ENCODE assay signal across 14 cellular contexts in genomic region chr12:27751386-27752047, GRCh38. TPM values are rescaled to one million over a fixed set of nuclear protein-coding genes. Genes with fewer than 3 reads are reported as not detected.
DNase-seq lines count a peak whose midpoint lies in the region; ATAC-seq, FAIRE-seq and TF ChIP-seq lines count a peak whose summit lies in the region.
"Had no signal": no experiment of that assay in that cellular context is flagged by ENCODE, and none has a peak within 500 bp of the region (broad histone marks: within the 10 kb centered on the region; RNA-seq: fewer than 3 reads in every experiment).

No MANE protein-coding gene starts in this region.

- H4K20me1 ChIP-seq in K562 (replicated peaks; ENCODE audit: control insufficient read depth, insufficient read depth, low read length) = no peaks in the 10 kb centered on the region

- no peak for TF ChIP-seq POLR2A in K562 (conservative IDR thresholded peaks at IDR 0.05)
- no peak for TF ChIP-seq POLR2A in right lobe of liver (IDR thresholded peaks at IDR 0.05)

- H3K4me2 ChIP-seq in K562 (ENCODE audit: insufficient read depth, low read length) = peak overlapping the region; percentile 39
- H3K4me2 ChIP-seq: BLaER1 treated with 17β-estradiol and CSF1 and Interleukin-3, amounts not matched to agents 10 nM and 100 nM had no signal

- no peak for TF ChIP-seq EP300 in K562 (IDR thresholded peaks at IDR 0.05; ENCODE audit: low read length)

- no peak overlapping the region for H3K4me3 Mint-ChIP-seq in type B pancreatic cell
- H3K4me3 Mint-ChIP-seq: nephron had no signal

- ATAC-seq in K562 (peak; percentile 88), right lobe of liver (peak; percentile 59 to 78 (median 64))

- H3K9me3 ChIP-seq in K562 (replicated peaks; ENCODE audit: control insufficient read depth, insufficient read depth, low read depth, low read length) (no peaks in the 10 kb centered on the region), right lobe of liver (no peaks in the 10 kb centered on the region)
- H3K9me3 ChIP-seq: BLaER1 treated with 17β-estradiol and CSF1 and Interleukin-3, amounts not matched to agents 10 nM and 100 nM had no signal

- peaks cover 42% of the 10 kb centered on the region for H3K36me3 Mint-ChIP-seq in type B pancreatic cell

- no peak overlapping the region for H3K27ac Mint-ChIP-seq in type B pancreatic cell
- H3K27ac Mint-ChIP-seq: nephron had no signal

- 27% methylated on average over 15 of the region's 15 CpGs for WGBS in K562 (ENCODE audit: insufficient coverage, low coverage, missing lambda C conversion rate)
- 40% methylated on average over 10 of the region's 15 CpGs for WGBS in right lobe of liver (ENCODE audit: insufficient coverage, low coverage, low lambda C conversion rate, missing lambda C conversion rate)

- H3K27me3 ChIP-seq in K562 (ENCODE audit: control insufficient read depth in 2 of 2, insufficient read depth in 2 of 2, low read length in 2 of 2) (no peaks in the 10 kb centered on the region), right lobe of liver (no peaks in the 10 kb centered on the region)
- H3K27me3 ChIP-seq: BLaER1 treated with 17β-estradiol and CSF1 and Interleukin-3, amounts not matched to agents 10 nM and 100 nM had no signal

- H3K27me3 Mint-ChIP-seq in type B pancreatic cell = no peaks in the 10 kb centered on the region

- DNase-seq in COLO668 (lab: John Stamatoyannopoulos, UW; ENCODE audit: unreplicated experiment) = peak; percentile 76
- DNase-seq in NCI-H1105 treated with DMSO at 0.1 percent for 48 hours (lab: John Stamatoyannopoulos, UW) = peak; percentile 54
- peak in 2 of 4 experiments; percentile 44 to 71 for DNase-seq in K562 (ENCODE audit: extremely low read depth in 1 of 4, low spot score in 3 of 4)
- peak; percentile 60 to 79 (median 76) for DNase-seq in right lobe of liver
- no peak for DNase-seq in NK-92 treated with Interleukin-12 subunit alpha and Interleukin-12 subunit beta, amount 100 ng/mL, for 24 hours (lab: John Stamatoyannopoulos, UW)
- no peak for DNase-seq in type B pancreatic cell (ENCODE audit: extremely low spot score, unreplicated experiment)
- no peak for DNase-seq in effector CD8-positive, alpha-beta T cell (lab: John Stamatoyannopoulos, UW)
- DNase-seq in stimulated activated CD8-positive, alpha-beta memory T cell treated with anti-CD3 and anti-CD28 coated beads, Interleukin-4, amount 100 ng/mL, for 48 hours = no peak
- DNase-seq: activated CD4-positive, CD25-positive, alpha-beta regulatory T cell; NCI-H1694 had no signal

- no peaks in the 10 kb centered on the region for H3K4me1 Mint-ChIP-seq in type B pancreatic cell (ENCODE audit: unreplicated experiment)
- H3K4me1 Mint-ChIP-seq: nephron had no signal

- TF ChIP-seq RAD21 in K562 (CRISPR knock-in tag; conservative IDR thresholded peaks at IDR 0.05 in 1 of 2, IDR thresholded peaks at IDR 0.05 in 1 of 2) = no peak

- H3K36me3 ChIP-seq in K562 (ENCODE audit: control insufficient read depth, insufficient read depth, low read length) (peaks cover 77% of the 10 kb centered on the region), right lobe of liver (peaks cover 0 to 5% (median 0%) of the 10 kb centered on the region in 4 donors)

- intact Hi-C loops in K562 (cut with micrococcal nuclease) (no loop called here), right lobe of liver (cut with DNase I) (no loop called here)

- no peak overlapping the region for H3K4me3 ChIP-seq in K562
- no peak overlapping the region for H3K4me3 ChIP-seq in right lobe of liver
- H3K4me3 ChIP-seq: BLaER1 treated with 17β-estradiol and CSF1 and Interleukin-3, amounts not matched to agents 10 nM and 100 nM; skin epidermis had no signal

- no TSS peak for BruUV-seq in K562 (replicated peaks; lab: Mats Ljungman, UMichigan)

- POLR2A ChIA-PET in K562 (lab: Yijun Ruan, JAX) = interaction anchor here (0.6 to 1.6 kb wide), 3 partner anchors 11 to 161 kb away, joined by 3 to 5 read pairs (median 3); no protein-coding TSS in a partner anchor

- peak overlapping the region; percentile 60 for H2AFZ ChIP-seq in K562 (ENCODE audit: low read depth, low read length)

- in situ Hi-C loops in K562 (cut with MboI) = no loop called here

- H3K79me2 ChIP-seq in K562 (ENCODE audit: control insufficient read depth, insufficient read depth, low read length) = peaks cover 10% of the 10 kb centered on the region; the same call in 2 of the 3 replicates

- no peak for TF ChIP-seq CTCF in K562 (IDR thresholded peaks at IDR 0.05 in 2 of 3, conservative IDR thresholded peaks at IDR 0.05 in 1 of 3; ENCODE audit: insufficient read depth in 2 of 3, low read depth in 1 of 3, low read length in 3 of 3)
- TF ChIP-seq CTCF in right lobe of liver (IDR thresholded peaks at IDR 0.05) = no peak
- no peak for TF ChIP-seq CTCF in type B pancreatic cell (conservative IDR thresholded peaks at IDR 0.05)

- peak; percentile 64 for FAIRE-seq in K562 (lab: Jason Lieb, UNC)

- peak overlapping the region; percentile 22 to 78; a peak in 3 of 4 replicates for H3K9ac ChIP-seq in K562 (ENCODE audit: insufficient read depth in 1 of 2, low read depth in 2 of 2, low read length in 2 of 2)
- H3K9ac ChIP-seq: BLaER1 treated with 17β-estradiol and CSF1 and Interleukin-3, amounts not matched to agents 10 nM and 100 nM had no signal

- H3K4me1 ChIP-seq in K562 (replicated peaks in 1 of 2; ENCODE audit: control insufficient read depth in 2 of 2, insufficient read depth in 2 of 2, low read length in 2 of 2) (peaks cover 5 to 8% of the 10 kb centered on the region in 2 experiments; a peak in 3 of 5 replicates), right lobe of liver (peaks cover 0 to 30% (median 3%) of the 10 kb centered on the region in 4 donors)
- H3K4me1 ChIP-seq: BLaER1 treated with 17β-estradiol and CSF1 and Interleukin-3, amounts not matched to agents 10 nM and 100 nM had no signal

- H3K9me1 ChIP-seq in K562 (ENCODE audit: control insufficient read depth, insufficient read depth, low read length) = no peaks in the 10 kb centered on the region

- H3K27ac ChIP-seq in K562 (ENCODE audit: extremely low read depth, low read depth, low read length) (peak overlapping the region; percentile 43), right lobe of liver (peak overlapping the region in 2 of 3 donors; percentile 55 to 81)

- CTCF ChIA-PET in K562 (lab: Yijun Ruan, JAX; ENCODE audit: low intra/inter-chr PET ratio) = no interaction called here

- H3K9me3 Mint-ChIP-seq in type B pancreatic cell = no peaks in the 10 kb centered on the region
- H3K9me3 Mint-ChIP-seq: nephron had no signal

RNA-seq across cellular contexts. Expression of gene KLHL42, which starts 28.5 kb away (rescaled TPM):
- 33.6 and 49.3 TPM in 2 replicates for total RNA-seq in K562 (2011; cell fraction: chromatin; rRNA removed; ENCODE audit: low replicate concordance)
- 27.2 and 29.5 TPM in 2 replicates for total RNA-seq in K562 (2011; cell fraction: nucleolus; rRNA removed)
- total RNA-seq in K562 (2011; cell fraction: nucleoplasm; rRNA removed) = 38.5 and 44.9 TPM in 2 replicates
- 11.8 and 12.5 TPM in 2 replicates for total RNA-seq in K562 (2014; rRNA removed)
- 8.0 and 8.4 TPM in 2 replicates for total RNA-seq in K562 (2014; rRNA removed; fragmentation: Illumina TruSeq; extraction: Trizol)
- total RNA-seq in K562 (2015; rRNA removed; fragmentation: Illumina TruSeq; extraction: Trizol) = 9.6 and 10.5 TPM in 2 replicates
- total RNA-seq in K562 (2021) = 11.7 and 12.3 TPM in 2 replicates
- polyA plus RNA-seq in K562 (2011; rRNA removed) = 10.8 and 11.1 TPM in 2 replicates
- 10.2 and 14.6 TPM in 2 replicates for polyA plus RNA-seq in K562 (2011; cell fraction: cytosol; rRNA removed)
- polyA plus RNA-seq in K562 (2011; cell fraction: nucleus; rRNA removed) = 30.6 and 41.5 TPM in 2 replicates
- 6.1 and 11.9 TPM in 2 replicates for polyA plus RNA-seq in K562 (2012)
- polyA plus RNA-seq in K562 (2014; fragmentation: Illumina TruSeq; extraction: Trizol) = 7.4 and 8.2 TPM in 2 replicates
- polyA plus RNA-seq in K562 (2014; fragmentation: Nextera tagmentation; extraction: Ambion mirVana) = 1 to 10 TPM; 1.5 TPM
- polyA plus RNA-seq in K562 (2014; rRNA removed) = 9.6 and 14.3 TPM in 2 replicates
- polyA minus RNA-seq in K562 (2011; rRNA and poly(A)+ RNA removed) = 16.2 and 19.8 TPM in 2 replicates
- 5.9 and 10.0 TPM in 2 replicates for polyA minus RNA-seq in K562 (2011; cell fraction: cytosol; rRNA and poly(A)+ RNA removed)
- polyA minus RNA-seq in K562 (2011; cell fraction: nucleus; rRNA and poly(A)+ RNA removed) = 28.9 and 37.2 TPM in 2 replicates
- 10 to 100 TPM in 5 of 6 experiments, 1 to 10 TPM in 1; 9.4 to 15.3 (median 10.6) TPM for total RNA-seq in right lobe of liver
- 30.6 and 40.3 TPM in 2 replicates for total RNA-seq in type B pancreatic cell (ENCODE audit: low replicate concordance)

RNA-seq across cellular contexts. Expression of gene MANSC4, which starts 28.5 kb away (rescaled TPM):
- total RNA-seq in K562 (2011; cell fraction: chromatin; rRNA removed; ENCODE audit: low replicate concordance) = not detected in 2 replicates
- not detected in 2 replicates for total RNA-seq in K562 (2011; cell fraction: nucleolus; rRNA removed)
- total RNA-seq in K562 (2011; cell fraction: nucleoplasm; rRNA removed) = not detected in 2 replicates
- not detected in 2 replicates for total RNA-seq in K562 (2014; rRNA removed)
- not detected in 2 replicates for total RNA-seq in K562 (2014; rRNA removed; fragmentation: Illumina TruSeq; extraction: Trizol)
- not detected in 2 replicates for total RNA-seq in K562 (2015; rRNA removed; fragmentation: Illumina TruSeq; extraction: Trizol)
- not detected in 2 replicates for total RNA-seq in K562 (2021)
- polyA plus RNA-seq in K562 (2011; rRNA removed) = not detected in 2 replicates
- not detected in 2 replicates for polyA plus RNA-seq in K562 (2011; cell fraction: cytosol; rRNA removed)
- polyA plus RNA-seq in K562 (2011; cell fraction: nucleus; rRNA removed) = not detected in 2 replicates
- polyA plus RNA-seq in K562 (2012) = not detected in 2 replicates
- not detected in 2 replicates for polyA plus RNA-seq in K562 (2014; fragmentation: Illumina TruSeq; extraction: Trizol)
- polyA plus RNA-seq in K562 (2014; fragmentation: Nextera tagmentation; extraction: Ambion mirVana) = not detected
- not detected in 2 replicates for polyA plus RNA-seq in K562 (2014; rRNA removed)
- polyA minus RNA-seq in K562 (2011; rRNA and poly(A)+ RNA removed) = not detected in 2 replicates
- polyA minus RNA-seq in K562 (2011; cell fraction: cytosol; rRNA and poly(A)+ RNA removed) = not detected in 2 replicates
- not detected in 2 replicates for polyA minus RNA-seq in K562 (2011; cell fraction: nucleus; rRNA and poly(A)+ RNA removed)
- not detected for total RNA-seq in right lobe of liver
- 0.36 TPM in 1 of 2 replicates, not detected in the other for total RNA-seq in type B pancreatic cell (ENCODE audit: low replicate concordance)
- total RNA-seq: kidney epithelial cell had no signal

RNA-seq across cellular contexts. Expression of gene MRPS35, which starts 40.9 kb away (rescaled TPM):
- 19.2 and 23.2 TPM in 2 replicates for total RNA-seq in K562 (2011; cell fraction: chromatin; rRNA removed; ENCODE audit: low replicate concordance)
- total RNA-seq in K562 (2011; cell fraction: nucleolus; rRNA removed) = 8.3 and 10.9 TPM in 2 replicates
- 17.0 and 21.3 TPM in 2 replicates for total RNA-seq in K562 (2011; cell fraction: nucleoplasm; rRNA removed)
- 72.2 and 79.7 TPM in 2 replicates for total RNA-seq in K562 (2014; rRNA removed)
- total RNA-seq in K562 (2014; rRNA removed; fragmentation: Illumina TruSeq; extraction: Trizol) = 120 and 138 TPM in 2 replicates
- total RNA-seq in K562 (2015; rRNA removed; fragmentation: Illumina TruSeq; extraction: Trizol) = 102 and 114 TPM in 2 replicates
- total RNA-seq in K562 (2021) = 79.0 and 88.8 TPM in 2 replicates
- 77.0 and 95.6 TPM in 2 replicates for polyA plus RNA-seq in K562 (2011; rRNA removed)
- polyA plus RNA-seq in K562 (2011; cell fraction: cytosol; rRNA removed) = 26.8 and 52.8 TPM in 2 replicates
- 17.0 and 29.5 TPM in 2 replicates for polyA plus RNA-seq in K562 (2011; cell fraction: nucleus; rRNA removed)
- polyA plus RNA-seq in K562 (2012) = 71.7 and 82.1 TPM in 2 replicates
- 99.3 and 116 TPM in 2 replicates for polyA plus RNA-seq in K562 (2014; fragmentation: Illumina TruSeq; extraction: Trizol)
- polyA plus RNA-seq in K562 (2014; fragmentation: Nextera tagmentation; extraction: Ambion mirVana) = 100 to 1,000 TPM; 175 to 183 TPM
- polyA plus RNA-seq in K562 (2014; rRNA removed) = 88.8 and 94.7 TPM in 2 replicates
- polyA minus RNA-seq in K562 (2011; rRNA and poly(A)+ RNA removed) = 77.5 and 78.7 TPM in 2 replicates
- 43.8 and 60.3 TPM in 2 replicates for polyA minus RNA-seq in K562 (2011; cell fraction: cytosol; rRNA and poly(A)+ RNA removed)
- polyA minus RNA-seq in K562 (2011; cell fraction: nucleus; rRNA and poly(A)+ RNA removed) = 6.6 and 18.2 TPM in 2 replicates
- 10 to 100 TPM; 34.6 to 84.4 (median 41.1) TPM for total RNA-seq in right lobe of liver
- total RNA-seq in type B pancreatic cell (ENCODE audit: low replicate concordance) = 41.1 and 92.0 TPM in 2 replicates

RNA-seq across cellular contexts. Expression of gene REP15, which starts 55.3 kb away (rescaled TPM):
- total RNA-seq in K562 (2011; cell fraction: chromatin; rRNA removed; ENCODE audit: low replicate concordance) = not detected in 2 replicates
- total RNA-seq in K562 (2011; cell fraction: nucleolus; rRNA removed) = not detected in 2 replicates
- not detected in 2 replicates for total RNA-seq in K562 (2011; cell fraction: nucleoplasm; rRNA removed)
- total RNA-seq in K562 (2014; rRNA removed) (not detected in 2 replicates), K562 (2014; rRNA removed; fragmentation: Illumina TruSeq; extraction: Trizol) (not detected in 2 replicates), K562 (2015; rRNA removed; fragmentation: Illumina TruSeq; extraction: Trizol) (not detected in 2 replicates), K562 (2021) (not detected in 2 replicates), right lobe of liver (1 to 10 TPM in 2 of 6 experiments, under 1 TPM in 4; 0.24 to 1.8 (median 0.88) TPM), type B pancreatic cell (ENCODE audit: low replicate concordance) (2.5 and 3.4 TPM in 2 replicates)
- polyA plus RNA-seq in K562 (2011; rRNA removed) (not detected in 2 replicates), K562 (2014; fragmentation: Illumina TruSeq; extraction: Trizol) (not detected in 2 replicates), K562 (2014; fragmentation: Nextera tagmentation; extraction: Ambion mirVana) (not detected), K562 (2014; rRNA removed) (not detected in 2 replicates)
- polyA plus RNA-seq in K562 (2011; cell fraction: cytosol; rRNA removed) = not detected in 2 replicates
- polyA plus RNA-seq in K562 (2011; cell fraction: nucleus; rRNA removed) = not detected in 2 replicates
- polyA plus RNA-seq in K562 (2012) = not detected in 2 replicates
- polyA minus RNA-seq in K562 (2011; rRNA and poly(A)+ RNA removed) = not detected in 2 replicates
- polyA minus RNA-seq in K562 (2011; cell fraction: cytosol; rRNA and poly(A)+ RNA removed) = not detected in 2 replicates
- polyA minus RNA-seq in K562 (2011; cell fraction: nucleus; rRNA and poly(A)+ RNA removed) = not detected in 2 replicates

Comparison
In these comparisons a context has a peak if more than half of its experiments do, and no peak if none do; other contexts are left out.
1. DNase-seq: peak in COLO668 (single experiment), NCI-H1105 treated with DMSO at 0.1 percent for 48 hours (single experiment) and right lobe of liver (3 of 3); none in NK-92 treated with Interleukin-12 subunit alpha and Interleukin-12 subunit beta, amount 100 ng/mL, for 24 hours (single experiment), type B pancreatic cell (single experiment), effector CD8-positive, alpha-beta T cell (single experiment) and stimulated activated CD8-positive, alpha-beta memory T cell treated with anti-CD3 and anti-CD28 coated beads, Interleukin-4, amount 100 ng/mL, for 48 hours (single experiment).